In genomic region chr22:22032099-22032905, GRCh38 we compare ENCODE assay signal across 20 cellular contexts. TPM values are rescaled to one million over a fixed set of nuclear protein-coding genes. Genes with fewer than 3 reads are reported as not detected.
DNase-seq lines count a peak whose midpoint lies in the region; ATAC-seq, FAIRE-seq and TF ChIP-seq lines count a peak whose summit lies in the region.
"Had no signal": no experiment of that assay in that cellular context is flagged by ENCODE, and none has a peak within 500 bp of the region (broad histone marks: within the 10 kb centered on the region; RNA-seq: fewer than 3 reads in every experiment).

No MANE protein-coding gene starts in this region.

- no peak overlapping the region for H3K4me2 ChIP-seq in K562 (ENCODE audit: insufficient read depth, low read length)

- no peaks in the 10 kb centered on the region for H3K9me3 ChIP-seq in K562 (replicated peaks; ENCODE audit: control insufficient read depth, insufficient read depth, low read depth, low read length)
- H3K9me3 ChIP-seq: BE2C had no signal

- peak overlapping the region; percentile 44 for H3K27ac Mint-ChIP-seq in stimulated activated naive B cell treated with anti-CD40 and anti-IgM and Interleukin-4, amounts not matched to agents 10 μg/mL and 1 μg/mL and 100 μg/mL, for 72 hours

- no peak overlapping the region for H3K4me3 ChIP-seq in K562
- H3K4me3 ChIP-seq: GM12878 had no signal

- BruUV-seq in K562 (replicated peaks; lab: Mats Ljungman, UMichigan), result no TSS peak

- H3K36me3 Mint-ChIP-seq in stimulated activated naive B cell treated with anti-CD40 and anti-IgM and Interleukin-4, amounts not matched to agents 10 μg/mL and 1 μg/mL and 100 μg/mL, for 72 hours, result no peaks in the 10 kb centered on the region

- WGBS in K562 (ENCODE audit: insufficient coverage, low coverage, missing lambda C conversion rate), result 4% methylated on average over 4 of the region's 4 CpGs

- H3K36me3 ChIP-seq in K562 (ENCODE audit: control insufficient read depth, insufficient read depth, low read length), result no peaks in the 10 kb centered on the region
- H3K36me3 ChIP-seq: BE2C had no signal

- FAIRE-seq in GM12891 (lab: Jason Lieb, UNC) (peak; percentile 76), K562 (lab: Jason Lieb, UNC) (no peak)
- FAIRE-seq: G401.6, GM12878, RCC 7860 had no signal

- H3K4me1 Mint-ChIP-seq in stimulated activated naive B cell treated with anti-CD40 and anti-IgM and Interleukin-4, amounts not matched to agents 10 μg/mL and 1 μg/mL and 100 μg/mL, for 72 hours, result peaks cover 56 to 77% of the 10 kb centered on the region in 2 donors

- peaks cover 3 to 10% of the 10 kb centered on the region in 2 experiments; a peak in 4 of 5 replicates for H3K4me1 ChIP-seq in K562 (replicated peaks in 1 of 2; ENCODE audit: control insufficient read depth in 2 of 2, insufficient read depth in 2 of 2, low read length in 2 of 2)
- H3K4me1 ChIP-seq: BE2C had no signal

- no peak for TF ChIP-seq CTCF in K562 (IDR thresholded peaks at IDR 0.05 in 2 of 3, conservative IDR thresholded peaks at IDR 0.05 in 1 of 3; ENCODE audit: insufficient read depth in 2 of 3, low read depth in 1 of 3, low read length in 3 of 3)
- TF ChIP-seq CTCF in omental fat pad (IDR thresholded peaks at IDR 0.05), result no peak

- no peak overlapping the region for H2AFZ ChIP-seq in K562 (ENCODE audit: low read depth, low read length)

- no peak for TF ChIP-seq RAD21 in K562 (CRISPR knock-in tag; conservative IDR thresholded peaks at IDR 0.05 in 1 of 2, IDR thresholded peaks at IDR 0.05 in 1 of 2)

- H3K9me1 ChIP-seq in K562 (ENCODE audit: control insufficient read depth, insufficient read depth, low read length), result no peaks in the 10 kb centered on the region

- no peak overlapping the region for H3K4me3 Mint-ChIP-seq in stimulated activated naive B cell treated with anti-CD40 and anti-IgM and Interleukin-4, amounts not matched to agents 10 μg/mL and 1 μg/mL and 100 μg/mL, for 72 hours

- ATAC-seq in K562, result peak; percentile 15
- ATAC-seq in stimulated activated naive B cell treated with anti-CD40 and anti-IgM and Interleukin-4, amounts not matched to agents 10 μg/mL and 1 μg/mL and 100 μg/mL, for 72 hours (replicated peaks), result no peak
- ATAC-seq in omental fat pad (ENCODE audit: low FRiP score), result no peak
- ATAC-seq: SK-N-SH treated with all-trans-retinoic acid at 6 μM for 48 hours had no signal

- H3K27me3 ChIP-seq in K562 (ENCODE audit: control insufficient read depth in 2 of 2, insufficient read depth in 2 of 2, low read length in 2 of 2), result peaks cover 15 to 49% of the 10 kb centered on the region in 2 experiments; a peak in 4 of 5 replicates
- H3K27me3 ChIP-seq: BE2C had no signal

- intact Hi-C loops in K562 (cut with micrococcal nuclease), result loop anchor here (5.0 to 10.0 kb wide), 2 partner anchors 70 to 392 kb away; no protein-coding TSS in a partner anchor

- H3K27me3 Mint-ChIP-seq in stimulated activated naive B cell treated with anti-CD40 and anti-IgM and Interleukin-4, amounts not matched to agents 10 μg/mL and 1 μg/mL and 100 μg/mL, for 72 hours, result no peaks in the 10 kb centered on the region

- no peak for DNase-seq in GM12891 (ENCODE audit: insufficient read length, low spot score)
- DNase-seq in NAMALWA (ENCODE audit: low spot score), result peak; percentile 61
- peak in 1 of 4 experiments; percentile 61 for DNase-seq in K562 (ENCODE audit: extremely low read depth in 1 of 4, low spot score in 3 of 4)
- no peak for DNase-seq in stimulated activated naive B cell treated with anti-CD40 and anti-IgM and Interleukin-4, amounts not matched to agents 10 μg/mL and 1 μg/mL and 100 μg/mL, for 72 hours
- DNase-seq in NCI-H2081 treated with DMSO at 0.1 percent for 48 hours (lab: John Stamatoyannopoulos, UW), result no peak
- DNase-seq in omental fat pad (ENCODE audit: low spot score), result no peak
- no peak for DNase-seq in NK-92 (lab: John Stamatoyannopoulos, UW; ENCODE audit: unreplicated experiment)
- DNase-seq: BE2C, DMS79 treated with DMSO at 0.1 percent for 48 hours, GOT3, NCI-H1436, NCI-H2029, NCI-H2171 treated with DMSO at 0.1 percent for 48 hours, NCI-H510A, NCI-H774, SHP77 treated with DMSO at 0.1 percent for 48 hours had no signal

- CTCF ChIA-PET in K562 (lab: Yijun Ruan, JAX; ENCODE audit: low intra/inter-chr PET ratio), result interaction anchor here (2.9 kb wide), 1 partner anchor 163 kb away, joined by 20 read pairs; no protein-coding TSS in a partner anchor

- TF ChIP-seq POLR2A in GM12891 (IDR thresholded peaks at IDR 0.05; ENCODE audit: low read depth, low read length), result no peak
- no peak for TF ChIP-seq POLR2A in K562 (conservative IDR thresholded peaks at IDR 0.05)

- H3K9me3 Mint-ChIP-seq in stimulated activated naive B cell treated with anti-CD40 and anti-IgM and Interleukin-4, amounts not matched to agents 10 μg/mL and 1 μg/mL and 100 μg/mL, for 72 hours, result no peaks in the 10 kb centered on the region

- no peak overlapping the region; a peak in 1 of 4 replicates for H3K9ac ChIP-seq in K562 (ENCODE audit: insufficient read depth in 1 of 2, low read depth in 2 of 2, low read length in 2 of 2)

- TF ChIP-seq EP300 in K562 (IDR thresholded peaks at IDR 0.05; ENCODE audit: low read length), result no peak

- POLR2A ChIA-PET in K562 (lab: Yijun Ruan, JAX), result interaction anchor here (0.6 to 7.9 kb wide), 17 partner anchors 10 to 184 kb away, joined by 3 to 88 read pairs (median 4); no protein-coding TSS in a partner anchor

- H4K20me1 ChIP-seq in K562 (replicated peaks; ENCODE audit: control insufficient read depth, insufficient read depth, low read length), result peaks cover 16% of the 10 kb centered on the region; the same call in 1 of the 2 replicates

- in situ Hi-C loops in K562 (cut with MboI), result no loop called here

- no peak overlapping the region for H3K27ac ChIP-seq in K562 (ENCODE audit: extremely low read depth, low read depth, low read length)

- no peaks in the 10 kb centered on the region for H3K79me2 ChIP-seq in K562 (ENCODE audit: control insufficient read depth, insufficient read depth, low read length)

TF ChIP-seq in GM12891, 5 proteins besides CTCF, POLR2A, EP300 and RAD21:
- TF ChIP-seq SPI1 (IDR thresholded peaks at IDR 0.05; ENCODE audit: low read depth, low read length) (no peak), POU2F2 (IDR thresholded peaks at IDR 0.05; ENCODE audit: low read depth, low read length) (0 out of 2 replicates have a peak, but pooled peaks have one; percentile 24)

TF ChIP-seq in K562, 482 proteins besides CTCF, POLR2A, EP300 and RAD21 (continues in another document):
- no peak for TF ChIP-seq NCOA2 (IDR thresholded peaks at IDR 0.05; ENCODE audit: partially characterized antibody in 2 of 2)
- TF ChIP-seq ZNF197 (CRISPR knock-in tag; IDR thresholded peaks at IDR 0.05; ENCODE audit: low read depth), result no peak
- no peak for TF ChIP-seq NELFE (IDR thresholded peaks at IDR 0.05; ENCODE audit: insufficient read depth, insufficient read length)
- no peak for TF ChIP-seq MXI1 (IDR thresholded peaks at IDR 0.05; ENCODE audit: low read depth, low read length)
- TF ChIP-seq ZHX1 (conservative IDR thresholded peaks at IDR 0.05; ENCODE audit: low read length), result no peak
- TF ChIP-seq DACH1 (IDR thresholded peaks at IDR 0.05; ENCODE audit: partially characterized antibody), result no peak
- no peak for TF ChIP-seq NCOR1 (IDR thresholded peaks at IDR 0.05)
- no peak for TF ChIP-seq ZNF586 (CRISPR knock-in tag; conservative IDR thresholded peaks at IDR 0.05)
- no peak for TF ChIP-seq KAT8 (IDR thresholded peaks at IDR 0.05; ENCODE audit: low read depth)
- no peak for TF ChIP-seq PPARD (CRISPR knock-in tag; IDR thresholded peaks at IDR 0.05)
- peak; percentile 4; the same call in 1 of the 2 replicates for TF ChIP-seq STAG1 (CRISPR knock-in tag; IDR thresholded peaks at IDR 0.05; ENCODE audit: borderline replicate concordance)
- TF ChIP-seq BDP1 (IDR thresholded peaks at IDR 0.05; ENCODE audit: insufficient read depth, insufficient read length), result no peak

RNA-seq across cellular contexts. Expression of gene TOP3B, which starts 49.7 kb away (rescaled TPM):
- 12.7 TPM for polyA plus RNA-seq in GM12891 (2012; ENCODE audit: low read depth, missing spikeins)
- 654 and 1,271 TPM in 2 replicates for total RNA-seq in K562 (2011; cell fraction: chromatin; rRNA removed; ENCODE audit: low replicate concordance)
- 667 and 676 TPM in 2 replicates for total RNA-seq in K562 (2011; cell fraction: nucleolus; rRNA removed)
- total RNA-seq in K562 (2011; cell fraction: nucleoplasm; rRNA removed), result 562 and 595 TPM in 2 replicates
- total RNA-seq in K562 (2014; rRNA removed) (168 and 209 TPM in 2 replicates), K562 (2014; rRNA removed; fragmentation: Illumina TruSeq; extraction: Trizol) (70.7 and 93.0 TPM in 2 replicates), K562 (2015; rRNA removed; fragmentation: Illumina TruSeq; extraction: Trizol) (132 and 135 TPM in 2 replicates), K562 (2021) (182 and 188 TPM in 2 replicates), omental fat pad (10 to 100 TPM; 17.5 to 45.4 (median 21.3) TPM)
- polyA plus RNA-seq in K562 (2011; rRNA removed) (77.5 and 115 TPM in 2 replicates), K562 (2014; fragmentation: Illumina TruSeq; extraction: Trizol) (112 and 123 TPM in 2 replicates), K562 (2014; fragmentation: Nextera tagmentation; extraction: Ambion mirVana) (10 to 100 TPM in 1 of 2 experiments, 1 to 10 TPM in 1; 3.0 to 11.5 TPM), K562 (2014; rRNA removed) (153 and 161 TPM in 2 replicates)
- 70.1 and 77.8 TPM in 2 replicates for polyA plus RNA-seq in K562 (2011; cell fraction: cytosol; rRNA removed)
- polyA plus RNA-seq in K562 (2011; cell fraction: nucleus; rRNA removed), result 984 and 1,286 TPM in 2 replicates
- polyA plus RNA-seq in K562 (2012), result 96.9 and 122 TPM in 2 replicates
- polyA minus RNA-seq in K562 (2011; rRNA and poly(A)+ RNA removed), result 98.9 and 108 TPM in 2 replicates
- 76.3 and 79.3 TPM in 2 replicates for polyA minus RNA-seq in K562 (2011; cell fraction: cytosol; rRNA and poly(A)+ RNA removed)
- polyA minus RNA-seq in K562 (2011; cell fraction: nucleus; rRNA and poly(A)+ RNA removed), result 248 and 295 TPM in 2 replicates
